Comparison of ENCODE assay signal across 1 cellular context in the genomic region with DNA sequence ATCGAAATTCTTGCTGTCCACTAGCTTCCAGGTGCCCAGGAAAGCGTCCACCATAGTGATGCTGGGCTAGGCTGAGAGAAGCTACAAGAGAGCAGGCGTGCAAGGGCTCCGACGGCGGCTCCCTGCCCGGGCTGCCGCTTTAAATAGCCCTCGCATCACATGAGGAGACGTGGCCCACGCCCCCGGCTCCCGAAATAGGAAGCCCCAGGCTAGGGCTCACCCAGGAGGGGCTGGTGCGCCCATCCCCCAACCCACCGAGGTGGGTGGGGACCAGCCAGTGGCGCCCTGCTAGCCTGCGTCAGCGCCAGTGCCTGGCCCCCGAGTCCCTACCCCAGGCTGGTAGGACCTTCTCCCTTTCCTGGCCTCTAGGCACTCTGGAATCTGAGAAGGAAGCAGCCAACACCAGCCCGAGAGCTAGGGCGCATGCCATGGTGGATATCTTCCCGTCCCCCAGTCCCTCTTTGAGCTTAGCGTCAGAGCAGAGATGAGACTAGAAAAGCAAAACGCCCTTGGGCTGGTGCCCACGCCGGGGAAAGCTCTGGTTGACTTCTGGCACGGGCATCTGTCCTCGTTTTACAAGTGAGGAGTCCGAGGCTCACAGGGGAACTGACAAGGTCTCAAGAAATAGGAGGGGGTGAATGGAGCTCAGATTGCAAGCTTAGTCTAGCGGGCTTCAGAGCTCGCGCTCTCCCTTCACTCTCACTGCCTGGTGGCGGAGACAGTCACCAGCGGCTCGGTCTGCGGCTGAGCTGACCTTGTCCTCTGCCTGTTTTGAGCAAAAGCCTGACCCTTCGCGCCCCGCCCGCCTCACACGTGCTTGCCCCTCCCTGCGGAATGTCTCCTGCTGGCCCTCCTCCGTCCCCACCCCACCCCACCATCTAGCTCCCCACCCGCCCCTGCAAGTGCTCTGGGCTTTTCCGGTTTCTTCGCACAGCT.
TF ChIP-seq lines count a peak whose summit lies in the region.

FABP3 (minus strand) TSS at position 116 of the 936 bp plus-strand sequence; CDS start at position 54, 62 bp downstream.

TF ChIP-seq in K562, 482 proteins besides CTCF, POLR2A, EP300 and RAD21 (continued from another document and continues in another):
- TF ChIP-seq ZNF76 (CRISPR knock-in tag; IDR thresholded peaks at IDR 0.05; ENCODE audit: borderline replicate concordance) (no peak), HIVEP1 (CRISPR knock-in tag; IDR thresholded peaks at IDR 0.05) (no peak), TFE3 (CRISPR knock-in tag; IDR thresholded peaks at IDR 0.05) (no peak), GABPB1 (CRISPR knock-in tag; IDR thresholded peaks at IDR 0.05) (no peak; the same call in 1 of the 2 replicates), MGA (IDR thresholded peaks at IDR 0.05) (peak; percentile 81), ESRRB (CRISPR knock-in tag; IDR thresholded peaks at IDR 0.05; ENCODE audit: borderline replicate concordance) (no peak), LEF1 (IDR thresholded peaks at IDR 0.05) (no peak), NR2C1 (IDR thresholded peaks at IDR 0.05) (0 out of 2 replicates have a peak, but pooled peaks have one; percentile 37), NR2C1 (tag; IDR thresholded peaks at IDR 0.05) (no peak), ZNF764 (CRISPR knock-in tag; IDR thresholded peaks at IDR 0.05; ENCODE audit: low read depth) (no peak), POLR2G (IDR thresholded peaks at IDR 0.05; ENCODE audit: low read depth, low read length) (peak; percentile 62), ZNF639 (CRISPR knock-in tag; conservative IDR thresholded peaks at IDR 0.05 in 1 of 2, IDR thresholded peaks at IDR 0.05 in 1 of 2) (no peak), CBX1 (IDR thresholded peaks at IDR 0.05; ENCODE audit: low read depth) (no peak), VEZF1 (CRISPR knock-in tag; IDR thresholded peaks at IDR 0.05) (peak; percentile 67), L3MBTL2 (IDR thresholded peaks at IDR 0.05) (peak; percentile 83), RAD51 (IDR thresholded peaks at IDR 0.05; ENCODE audit: borderline replicate concordance, low read depth) (no peak), TFAP4 (CRISPR knock-in tag; IDR thresholded peaks at IDR 0.05; ENCODE audit: borderline replicate concordance) (peak; percentile 26; the same call in 1 of the 2 replicates), TEAD1 (CRISPR knock-in tag; IDR thresholded peaks at IDR 0.05) (peak; percentile 93 to 96), NR2C2 (CRISPR knock-in tag; IDR thresholded peaks at IDR 0.05) (no peak), NR2C2 (tag; IDR thresholded peaks at IDR 0.05) (peak; percentile 56; the same call in 1 of the 2 replicates), NCOA1 (IDR thresholded peaks at IDR 0.05; ENCODE audit: low read depth) (no peak), CHD4 (IDR thresholded peaks at IDR 0.05; ENCODE audit: insufficient read depth, insufficient replicate concordance, low read depth, low read length, poor library complexity, severe bottlenecking) (no peak), C11orf30 (IDR thresholded peaks at IDR 0.05; ENCODE audit: low read depth) (no peak), CEBPB (tag; IDR thresholded peaks at IDR 0.05) (no peak), CCAR2 (IDR thresholded peaks at IDR 0.05; ENCODE audit: low read depth, low read length) (no peak), ZNF316 (IDR thresholded peaks at IDR 0.05) (no peak)
- TF ChIP-seq, protein P1, sequence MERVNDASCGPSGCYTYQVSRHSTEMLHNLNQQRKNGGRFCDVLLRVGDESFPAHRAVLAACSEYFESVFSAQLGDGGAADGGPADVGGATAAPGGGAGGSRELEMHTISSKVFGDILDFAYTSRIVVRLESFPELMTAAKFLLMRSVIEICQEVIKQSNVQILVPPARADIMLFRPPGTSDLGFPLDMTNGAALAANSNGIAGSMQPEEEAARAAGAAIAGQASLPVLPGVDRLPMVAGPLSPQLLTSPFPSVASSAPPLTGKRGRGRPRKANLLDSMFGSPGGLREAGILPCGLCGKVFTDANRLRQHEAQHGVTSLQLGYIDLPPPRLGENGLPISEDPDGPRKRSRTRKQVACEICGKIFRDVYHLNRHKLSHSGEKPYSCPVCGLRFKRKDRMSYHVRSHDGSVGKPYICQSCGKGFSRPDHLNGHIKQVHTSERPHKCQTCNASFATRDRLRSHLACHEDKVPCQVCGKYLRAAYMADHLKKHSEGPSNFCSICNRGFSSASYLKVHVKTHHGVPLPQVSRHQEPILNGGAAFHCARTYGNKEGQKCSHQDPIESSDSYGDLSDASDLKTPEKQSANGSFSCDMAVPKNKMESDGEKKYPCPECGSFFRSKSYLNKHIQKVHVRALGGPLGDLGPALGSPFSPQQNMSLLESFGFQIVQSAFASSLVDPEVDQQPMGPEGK (CRISPR knock-in tag; IDR thresholded peaks at IDR 0.05; ENCODE audit: borderline replicate concordance), result no peak
- TF ChIP-seq, protein P2, sequence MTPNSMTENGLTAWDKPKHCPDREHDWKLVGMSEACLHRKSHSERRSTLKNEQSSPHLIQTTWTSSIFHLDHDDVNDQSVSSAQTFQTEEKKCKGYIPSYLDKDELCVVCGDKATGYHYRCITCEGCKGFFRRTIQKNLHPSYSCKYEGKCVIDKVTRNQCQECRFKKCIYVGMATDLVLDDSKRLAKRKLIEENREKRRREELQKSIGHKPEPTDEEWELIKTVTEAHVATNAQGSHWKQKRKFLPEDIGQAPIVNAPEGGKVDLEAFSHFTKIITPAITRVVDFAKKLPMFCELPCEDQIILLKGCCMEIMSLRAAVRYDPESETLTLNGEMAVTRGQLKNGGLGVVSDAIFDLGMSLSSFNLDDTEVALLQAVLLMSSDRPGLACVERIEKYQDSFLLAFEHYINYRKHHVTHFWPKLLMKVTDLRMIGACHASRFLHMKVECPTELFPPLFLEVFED (CRISPR knock-in tag; conservative IDR thresholded peaks at IDR 0.05), result no peak
- TF ChIP-seq, protein P3, sequence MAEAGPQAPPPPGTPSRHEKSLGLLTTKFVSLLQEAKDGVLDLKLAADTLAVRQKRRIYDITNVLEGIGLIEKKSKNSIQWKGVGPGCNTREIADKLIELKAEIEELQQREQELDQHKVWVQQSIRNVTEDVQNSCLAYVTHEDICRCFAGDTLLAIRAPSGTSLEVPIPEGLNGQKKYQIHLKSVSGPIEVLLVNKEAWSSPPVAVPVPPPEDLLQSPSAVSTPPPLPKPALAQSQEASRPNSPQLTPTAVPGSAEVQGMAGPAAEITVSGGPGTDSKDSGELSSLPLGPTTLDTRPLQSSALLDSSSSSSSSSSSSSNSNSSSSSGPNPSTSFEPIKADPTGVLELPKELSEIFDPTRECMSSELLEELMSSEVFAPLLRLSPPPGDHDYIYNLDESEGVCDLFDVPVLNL (CRISPR knock-in tag; IDR thresholded peaks at IDR 0.05; ENCODE audit: low read depth), result no peak
